ENCODE assay signal across 10 cellular contexts in genomic region chr2:38747819-38748218, GRCh38. TPM values are rescaled to one million over a fixed set of nuclear protein-coding genes. Genes with fewer than 3 reads are reported as not detected.
DNase-seq lines count a peak whose midpoint lies in the region; ATAC-seq and TF ChIP-seq lines count a peak whose summit lies in the region.
"Had no signal": no experiment of that assay in that cellular context is flagged by ENCODE, and none has a peak within 500 bp of the region (broad histone marks: within the 10 kb centered on the region; RNA-seq: fewer than 3 reads in every experiment).

No MANE protein-coding gene starts in this region.

- peaks cover 19% of the 10 kb centered on the region for H4K20me1 ChIP-seq in neural cell (ENCODE audit: insufficient read depth)

- H3K4me3 Mint-ChIP-seq in Calu3 (ENCODE audit: low read depth, unreplicated experiment) = peak overlapping the region; percentile 93
- H3K4me3 Mint-ChIP-seq in central memory CD8-positive, alpha-beta T cell = peak overlapping the region; percentile 99

- H3K36me3 Mint-ChIP-seq in Calu3 (ENCODE audit: insufficient read depth, unreplicated experiment) = peaks cover 87% of the 10 kb centered on the region
- peaks cover 89% of the 10 kb centered on the region for H3K36me3 Mint-ChIP-seq in central memory CD8-positive, alpha-beta T cell (ENCODE audit: insufficient read depth)

- WGBS in ovary, 3 donors = 21 to 32% (median 27%) methylated on average over 5 of the region's 5 CpGs

- peaks cover 12% of the 10 kb centered on the region for H3K27me3 Mint-ChIP-seq in Calu3 (ENCODE audit: unreplicated experiment)
- H3K27me3 Mint-ChIP-seq in central memory CD8-positive, alpha-beta T cell = no peaks in the 10 kb centered on the region

- peak overlapping the region; percentile 96 for H3K4me3 ChIP-seq in NB4 (ENCODE audit: low read depth, low read length)
- H3K4me3 ChIP-seq in neural cell (ENCODE audit: low read length) = peak overlapping the region; percentile 96
- no peak overlapping the region for H3K4me3 ChIP-seq in ovary

- no peak overlapping the region for H3K4me2 ChIP-seq in neural cell (ENCODE audit: low read length)

- peaks cover 35% of the 10 kb centered on the region for H3K36me3 ChIP-seq in neural cell (ENCODE audit: insufficient read depth, low read length)
- no peaks in the 10 kb centered on the region for H3K36me3 ChIP-seq in ovary

- no peak for TF ChIP-seq POLR2A in NB4 (IDR thresholded peaks at IDR 0.05; ENCODE audit: extremely low read depth, insufficient read length)
- no peak for TF ChIP-seq POLR2A in ovary (IDR thresholded peaks at IDR 0.05)

- peaks cover 57% of the 10 kb centered on the region for H3K4me1 Mint-ChIP-seq in Calu3 (ENCODE audit: low read depth, unreplicated experiment)
- H3K4me1 Mint-ChIP-seq in central memory CD8-positive, alpha-beta T cell = peaks cover 77% of the 10 kb centered on the region

- TF ChIP-seq RAD21 in neural cell (conservative IDR thresholded peaks at IDR 0.05) = no peak

- H3K9me3 Mint-ChIP-seq in Calu3 (ENCODE audit: low read depth, unreplicated experiment) = no peaks in the 10 kb centered on the region
- H3K9me3 Mint-ChIP-seq in central memory CD8-positive, alpha-beta T cell = no peaks in the 10 kb centered on the region

- peak overlapping the region; percentile 100 for H3K27ac Mint-ChIP-seq in Calu3 (ENCODE audit: unreplicated experiment)
- peak overlapping the region; percentile 100 for H3K27ac Mint-ChIP-seq in central memory CD8-positive, alpha-beta T cell (ENCODE audit: low read depth)

- intact Hi-C loops in Calu3 (cut with micrococcal nuclease; ENCODE audit: unreplicated experiment) (no loop called here), ovary (cut with DNase I) (loop anchor here in 1 of 4 donors (10.0 kb wide), 1 partner anchor 143 kb away; the partner anchor contains the start of gene HNRNPLL)

- TF ChIP-seq EP300 in neural cell (conservative IDR thresholded peaks at IDR 0.05; ENCODE audit: poor library complexity, severe bottlenecking) (no peak), ovary (IDR thresholded peaks at IDR 0.05) (no peak)

- no peak for ATAC-seq in central memory CD8-positive, alpha-beta T cell (replicated peaks; ENCODE audit: extremely low read depth, poor library complexity, severe bottlenecking)
- ATAC-seq in HG03108 (IDR thresholded peaks at IDR 0.05; ENCODE audit: unreplicated experiment) = no peak
- no peak for ATAC-seq in left lobe of liver

- CTCF ChIA-PET in Calu3 (lab: Charles Lee) = no interaction called here

- no TSS peak for BruUV-seq in Calu3 (replicated peaks; lab: Mats Ljungman, UMichigan)

- H3K27ac ChIP-seq in neural cell (ENCODE audit: low read length) (no peak overlapping the region), ovary (no peak overlapping the region)

- no peaks in the 10 kb centered on the region for H3K27me3 ChIP-seq in neural cell (ENCODE audit: insufficient read depth, low read depth, low read length)
- H3K27me3 ChIP-seq in ovary = no peaks in the 10 kb centered on the region

- no peak overlapping the region for H2AFZ ChIP-seq in neural cell (ENCODE audit: low read depth, low read length)

- H3K9me2 ChIP-seq in neural cell (ENCODE audit: insufficient read depth, low read length) = no peaks in the 10 kb centered on the region

- H3K9me3 ChIP-seq in neural cell (ENCODE audit: low read length) (no peaks in the 10 kb centered on the region), ovary (no peaks in the 10 kb centered on the region)

- TF ChIP-seq CTCF in Calu3 (IDR thresholded peaks at IDR 0.05; ENCODE audit: unreplicated experiment) (no peak), NB4 (IDR thresholded peaks at IDR 0.05; ENCODE audit: low read depth, low read length) (no peak), neural cell (IDR thresholded peaks at IDR 0.05; ENCODE audit: poor library complexity, severe bottlenecking) (no peak), ovary (IDR thresholded peaks at IDR 0.05) (no peak)

- peaks cover 62% of the 10 kb centered on the region for H3K79me2 ChIP-seq in neural cell (replicated peaks; ENCODE audit: insufficient read depth, low read length)

- H3F3A ChIP-seq in neural cell (ENCODE audit: insufficient read depth, low read length, poor library complexity, severe bottlenecking) = no peaks in the 10 kb centered on the region

- peaks cover 2% of the 10 kb centered on the region for H3K4me1 ChIP-seq in ovary (ENCODE audit: insufficient read depth)

- H3K9ac ChIP-seq in neural cell (ENCODE audit: low read length) = no peak overlapping the region

- DNase-seq in Calu3 (no peak), NB4 (ENCODE audit: low read depth) (no peak), ovary (no peak), superior temporal gyrus (ENCODE audit: extremely low spot score) (no peak), left lobe of liver (ENCODE audit: low spot score) (no peak)
- no peak for DNase-seq in central memory CD8-positive, alpha-beta T cell (ENCODE audit: low spot score in 2 of 2)
- DNase-seq: HCEC 1CT, NCI-H1105 had no signal

TF ChIP-seq in neural cell, 6 proteins besides CTCF, POLR2A, EP300 and RAD21:
- TF ChIP-seq TAF1 (IDR thresholded peaks at IDR 0.05; ENCODE audit: low read depth) = no peak
- no peak for TF ChIP-seq MXI1 (conservative IDR thresholded peaks at IDR 0.05; ENCODE audit: poor library complexity, severe bottlenecking)
- no peak for TF ChIP-seq SMC3 (conservative IDR thresholded peaks at IDR 0.05; ENCODE audit: poor library complexity)
- no peak for TF ChIP-seq POLR2AphosphoS5 (IDR thresholded peaks at IDR 0.05)
- TF ChIP-seq EZH2 (IDR thresholded peaks at IDR 0.05; ENCODE audit: borderline replicate concordance, insufficient read depth, low read length, poor library complexity, severe bottlenecking) = no peak
- no peak for TF ChIP-seq REST (IDR thresholded peaks at IDR 0.05; ENCODE audit: borderline replicate concordance)

RNA-seq across cellular contexts. Expression of gene SRSF7, which starts 3.3 kb away (rescaled TPM):
- total RNA-seq in Calu3 (2022) = 184 and 203 TPM in 2 replicates
- 278 and 286 TPM in 2 replicates for polyA plus RNA-seq in neural cell
- 179 and 191 TPM in 2 replicates for polyA minus RNA-seq in neural cell
- total RNA-seq in ovary = 100 to 1,000 TPM in 4 of 7 donors, 10 to 100 TPM in 3; 81.1 to 163 (median 124) TPM
- polyA plus RNA-seq in ovary = 100 to 1,000 TPM; 103 to 106 TPM
- 47.8 TPM for total RNA-seq in left lobe of liver

RNA-seq across cellular contexts. Expression of gene GEMIN6, which starts 30.2 kb away (rescaled TPM):
- total RNA-seq in Calu3 (2022) = 24.4 TPM in 2 replicates
- polyA plus RNA-seq in neural cell = 8.7 and 12.4 TPM in 2 replicates
- 8.3 and 10.1 TPM in 2 replicates for polyA minus RNA-seq in neural cell
- total RNA-seq in ovary = 10 to 100 TPM in 6 of 7 donors, 1 to 10 TPM in 1; 6.4 to 17.6 (median 12.1) TPM
- 10 to 100 TPM in 1 of 2 donors, 1 to 10 TPM in 1; 6.9 to 14.9 TPM for polyA plus RNA-seq in ovary
- total RNA-seq in left lobe of liver = 9.7 TPM
